In genomic region chr10:23694921-23695824, GRCh38 we compare ENCODE assay signal across 11 cellular contexts.
DNase-seq lines count a peak whose midpoint lies in the region; ATAC-seq lines count a peak whose summit lies in the region.
"Had no signal": no experiment of that assay in that cellular context is flagged by ENCODE, and none has a peak within 500 bp of the region (broad histone marks: within the 10 kb centered on the region; RNA-seq: fewer than 3 reads in every experiment).

No MANE protein-coding gene starts in this region.

- DNase-seq in activated CD4-positive, alpha-beta T cell treated with anti-CD3 and anti-CD28 coated beads for 36 hours: no peak
- no peak for DNase-seq in activated CD4-positive, alpha-beta T cell treated with anti-CD3 and anti-CD28 coated beads, Interleukin-2, amount 50 U/mL, for 4 hours
- no peak for DNase-seq in activated CD8-positive, alpha-beta T cell treated with anti-CD3 and anti-CD28 coated beads, Interleukin-2, amount 10 ng/mL, durations not matched to agents 7 days and 5 days
- peak; percentile 79 for DNase-seq in left kidney (ENCODE audit: low read depth, low spot score)
- DNase-seq in SIG-M5 treated with dmso at 0.1 percent for 504 hours (lab: John Stamatoyannopoulos, UW; ENCODE audit: unreplicated experiment): no peak
- DNase-seq in HT-29 (ENCODE audit: low spot score): no peak
- no peak for DNase-seq in DMS153 treated with DMSO at 0.1 percent for 48 hours (lab: John Stamatoyannopoulos, UW; ENCODE audit: unreplicated experiment)
- DNase-seq: colonic mucosa, Karpas-422, T-helper 1 cell had no signal

- intact Hi-C loops in activated CD4-positive, alpha-beta T cell treated with anti-CD3 and anti-CD28 coated beads for 36 hours (cut with DNase I, micrococcal nuclease): loop anchor here in 1 of 2 experiments (5.0 kb wide), 1 partner anchor 493 kb away; no protein-coding TSS in a partner anchor

- CTCF ChIA-PET in activated CD4-positive, alpha-beta T cell treated with anti-CD3 and anti-CD28 coated beads for 36 hours (lab: Charles Lee): interaction anchor here (0.6 to 0.9 kb wide), 3 partner anchors 60 to 1163 kb away, joined by 3 read pairs; no protein-coding TSS in a partner anchor
- CTCF ChIA-PET in activated CD8-positive, alpha-beta T cell treated with anti-CD3 and anti-CD28 coated beads, Interleukin-2, amount 10 ng/mL, durations not matched to agents 7 days and 5 days (lab: Charles Lee): no interaction called here

- peaks cover 46% of the 10 kb centered on the region for H3K27me3 Mint-ChIP-seq in activated CD4-positive, alpha-beta T cell treated with anti-CD3 and anti-CD28 coated beads for 36 hours
- peaks cover 48% of the 10 kb centered on the region for H3K27me3 Mint-ChIP-seq in activated CD8-positive, alpha-beta T cell treated with anti-CD3 and anti-CD28 coated beads, Interleukin-2, amount 10 ng/mL, durations not matched to agents 7 days and 5 days (ENCODE audit: low read depth)
- H3K27me3 Mint-ChIP-seq in stimulated activated naive CD8-positive, alpha-beta T cell treated with anti-CD3 and anti-CD28 coated beads, Interleukin-15, Interleukin-2, amounts not matched to agents 100 ng/mL and 50 ng/mL, for 24 hours: peaks cover 58% of the 10 kb centered on the region

- POLR2A ChIA-PET in activated CD4-positive, alpha-beta T cell treated with anti-CD3 and anti-CD28 coated beads for 36 hours (lab: Charles Lee): no interaction called here
- POLR2A ChIA-PET in activated CD8-positive, alpha-beta T cell treated with anti-CD3 and anti-CD28 coated beads, Interleukin-2, amount 10 ng/mL, durations not matched to agents 7 days and 5 days (lab: Charles Lee): interaction anchor here (0.7 kb wide), 1 partner anchor 333 kb away, joined by 4 read pairs; no protein-coding TSS in a partner anchor

- ATAC-seq in activated CD4-positive, alpha-beta T cell treated with anti-CD3 and anti-CD28 coated beads for 36 hours: peak; percentile 44
- peak; percentile 47 for ATAC-seq in activated CD8-positive, alpha-beta T cell treated with anti-CD3 and anti-CD28 coated beads, Interleukin-2, amount 10 ng/mL, durations not matched to agents 7 days and 5 days

- H3K4me3 Mint-ChIP-seq in activated CD4-positive, alpha-beta T cell treated with anti-CD3 and anti-CD28 coated beads for 36 hours: peak overlapping the region; percentile 36
- H3K4me3 Mint-ChIP-seq in activated CD8-positive, alpha-beta T cell treated with anti-CD3 and anti-CD28 coated beads, Interleukin-2, amount 10 ng/mL, durations not matched to agents 7 days and 5 days: no peak overlapping the region
- peak overlapping the region; percentile 35 for H3K4me3 Mint-ChIP-seq in stimulated activated naive CD8-positive, alpha-beta T cell treated with anti-CD3 and anti-CD28 coated beads, Interleukin-15, Interleukin-2, amounts not matched to agents 100 ng/mL and 50 ng/mL, for 24 hours

- peaks cover 17% of the 10 kb centered on the region for H3K4me1 Mint-ChIP-seq in activated CD4-positive, alpha-beta T cell treated with anti-CD3 and anti-CD28 coated beads for 36 hours
- peaks cover 6% of the 10 kb centered on the region for H3K4me1 Mint-ChIP-seq in activated CD8-positive, alpha-beta T cell treated with anti-CD3 and anti-CD28 coated beads, Interleukin-2, amount 10 ng/mL, durations not matched to agents 7 days and 5 days (ENCODE audit: low read depth)
- H3K4me1 Mint-ChIP-seq in stimulated activated naive CD8-positive, alpha-beta T cell treated with anti-CD3 and anti-CD28 coated beads, Interleukin-15, Interleukin-2, amounts not matched to agents 100 ng/mL and 50 ng/mL, for 24 hours (ENCODE audit: low read depth): peaks cover 9% of the 10 kb centered on the region

- no peak overlapping the region for H3K27ac Mint-ChIP-seq in activated CD4-positive, alpha-beta T cell treated with anti-CD3 and anti-CD28 coated beads for 36 hours
- H3K27ac Mint-ChIP-seq in activated CD8-positive, alpha-beta T cell treated with anti-CD3 and anti-CD28 coated beads, Interleukin-2, amount 10 ng/mL, durations not matched to agents 7 days and 5 days: no peak overlapping the region
- no peak overlapping the region for H3K27ac Mint-ChIP-seq in stimulated activated naive CD8-positive, alpha-beta T cell treated with anti-CD3 and anti-CD28 coated beads, Interleukin-15, Interleukin-2, amounts not matched to agents 100 ng/mL and 50 ng/mL, for 24 hours

- no peaks in the 10 kb centered on the region for H3K36me3 Mint-ChIP-seq in activated CD4-positive, alpha-beta T cell treated with anti-CD3 and anti-CD28 coated beads for 36 hours (ENCODE audit: low read depth)
- H3K36me3 Mint-ChIP-seq in activated CD8-positive, alpha-beta T cell treated with anti-CD3 and anti-CD28 coated beads, Interleukin-2, amount 10 ng/mL, durations not matched to agents 7 days and 5 days (ENCODE audit: low read depth): no peaks in the 10 kb centered on the region
- H3K36me3 Mint-ChIP-seq in stimulated activated naive CD8-positive, alpha-beta T cell treated with anti-CD3 and anti-CD28 coated beads, Interleukin-15, Interleukin-2, amounts not matched to agents 100 ng/mL and 50 ng/mL, for 24 hours (ENCODE audit: low read depth): no peaks in the 10 kb centered on the region

- H3K9me3 Mint-ChIP-seq in activated CD4-positive, alpha-beta T cell treated with anti-CD3 and anti-CD28 coated beads for 36 hours (ENCODE audit: low read depth): no peaks in the 10 kb centered on the region
- no peaks in the 10 kb centered on the region for H3K9me3 Mint-ChIP-seq in activated CD8-positive, alpha-beta T cell treated with anti-CD3 and anti-CD28 coated beads, Interleukin-2, amount 10 ng/mL, durations not matched to agents 7 days and 5 days (ENCODE audit: insufficient read depth)
- H3K9me3 Mint-ChIP-seq in stimulated activated naive CD8-positive, alpha-beta T cell treated with anti-CD3 and anti-CD28 coated beads, Interleukin-15, Interleukin-2, amounts not matched to agents 100 ng/mL and 50 ng/mL, for 24 hours: no peaks in the 10 kb centered on the region
